ENCODE assay signal across 8 cellular contexts in genomic region chr7:3302681-3303320, GRCh38. TPM values are rescaled to one million over a fixed set of nuclear protein-coding genes. Genes with fewer than 3 reads are reported as not detected.
A peak's percentile ranks its signal among the peaks of the same experiment; 100 is the strongest.
DNase-seq lines count a peak whose midpoint lies in the region; ATAC-seq, FAIRE-seq and TF ChIP-seq lines count a peak whose summit lies in the region.

No MANE protein-coding gene starts in this region.

- TF ChIP-seq POLR2A in gastroesophageal sphincter (IDR thresholded peaks at IDR 0.05), result no peak
- TF ChIP-seq POLR2A in sigmoid colon (IDR thresholded peaks at IDR 0.05), result no peak

- peaks cover 28% of the 10 kb centered on the region for H3K27me3 ChIP-seq in GM23338 (ENCODE audit: insufficient read depth)
- no peaks in the 10 kb centered on the region for H3K27me3 ChIP-seq in SJCRH30
- H3K27me3 ChIP-seq in gastroesophageal sphincter, result peaks cover 18% of the 10 kb centered on the region
- no peaks in the 10 kb centered on the region for H3K27me3 ChIP-seq in sigmoid colon

- no peak for FAIRE-seq in kidney (lab: Jason Lieb, UNC)

- peak overlapping the region; percentile 96 for H3K4me2 ChIP-seq in GM23338

- H3K4me3 ChIP-seq in GM23338, result peak overlapping the region; percentile 82
- peak overlapping the region; percentile 66 for H3K4me3 ChIP-seq in SJCRH30
- peak overlapping the region; percentile 69 to 71 for H3K4me3 ChIP-seq in gastroesophageal sphincter
- H3K4me3 ChIP-seq in sigmoid colon, result peak overlapping the region; percentile 52 to 91 (median 80)
- peak overlapping the region in 1 of 2 donors; percentile 75 for H3K4me3 ChIP-seq in kidney (ENCODE audit: low read length in 2 of 2)

- TF ChIP-seq CTCF in GM23338 (conservative IDR thresholded peaks at IDR 0.05; ENCODE audit: low read depth in 2 of 2) (no peak), gastroesophageal sphincter (IDR thresholded peaks at IDR 0.05) (no peak), sigmoid colon (IDR thresholded peaks at IDR 0.05) (no peak), kidney (IDR thresholded peaks at IDR 0.05; ENCODE audit: borderline replicate concordance, extremely low read depth, insufficient read depth) (no peak)

- H4K20me1 ChIP-seq in GM23338 (replicated peaks; ENCODE audit: insufficient read depth), result peaks cover 16% of the 10 kb centered on the region; the same call in 1 of the 2 replicates

- WGBS in gastroesophageal sphincter (ENCODE audit: low coverage in 1 of 2), 2 donors, result 17 to 34% methylated on average over 7 of the region's 7 CpGs
- 27 to 47% methylated on average over 7 of the region's 7 CpGs for WGBS in sigmoid colon, 2 donors

- H3K27ac Mint-ChIP-seq in GM23338, result no peak overlapping the region

- no peaks in the 10 kb centered on the region; the same call in 2 of the 3 replicates for H3K9me3 Mint-ChIP-seq in GM23338

- peak overlapping the region; percentile 86 for H2AFZ ChIP-seq in GM23338

- H3K79me2 ChIP-seq in GM23338 (replicated peaks; ENCODE audit: insufficient read depth), result peaks cover 40% of the 10 kb centered on the region

- H3K27me3 Mint-ChIP-seq in GM23338 (ENCODE audit: insufficient read depth, low read depth, poor library complexity), result peaks cover 11% of the 10 kb centered on the region

- H3K36me3 Mint-ChIP-seq in GM23338 (ENCODE audit: low read depth), result no peaks in the 10 kb centered on the region

- H3K4me1 ChIP-seq in GM23338 (ENCODE audit: insufficient read depth), result peaks cover 15% of the 10 kb centered on the region
- no peaks in the 10 kb centered on the region for H3K4me1 ChIP-seq in SJCRH30
- peaks cover 0 to 26% (median 6%) of the 10 kb centered on the region in 3 donors for H3K4me1 ChIP-seq in gastroesophageal sphincter
- H3K4me1 ChIP-seq in sigmoid colon, result peaks cover 0 to 56% (median 36%) of the 10 kb centered on the region in 4 donors
- H3K4me1 ChIP-seq in kidney (ENCODE audit: control insufficient read depth in 1 of 2, insufficient read depth in 1 of 2, low read depth in 1 of 2, low read length in 2 of 2), result no peaks in the 10 kb centered on the region

- H3K36me3 ChIP-seq in GM23338 (ENCODE audit: insufficient read depth) (no peaks in the 10 kb centered on the region), SJCRH30 (no peaks in the 10 kb centered on the region), gastroesophageal sphincter (no peaks in the 10 kb centered on the region), sigmoid colon (no peaks in the 10 kb centered on the region), kidney (ENCODE audit: control insufficient read depth in 1 of 2, insufficient read depth in 2 of 2, low read length in 2 of 2) (no peaks in the 10 kb centered on the region)

- TF ChIP-seq EP300 in gastroesophageal sphincter (IDR thresholded peaks at IDR 0.05) (no peak), sigmoid colon (IDR thresholded peaks at IDR 0.05) (no peak)

- H3K9me3 ChIP-seq in SJCRH30 (replicated peaks) (no peaks in the 10 kb centered on the region), gastroesophageal sphincter (no peaks in the 10 kb centered on the region), sigmoid colon (no peaks in the 10 kb centered on the region), kidney (ENCODE audit: control insufficient read depth in 1 of 2, low read length in 2 of 2) (no peaks in the 10 kb centered on the region)

- no peaks in the 10 kb centered on the region for H3K9me2 ChIP-seq in GM23338 (ENCODE audit: insufficient read depth)

- intact Hi-C loops in sigmoid colon (cut with DNase I), result loop anchor here (5.0 to 10.0 kb wide), 3 partner anchors 64 to 882 kb away; no protein-coding TSS in a partner anchor
- intact Hi-C loops in kidney (cut with DNase I), result no loop called here

- peaks cover 31% of the 10 kb centered on the region for H3K4me1 Mint-ChIP-seq in GM23338

- peak overlapping the region in 1 of 2 donors; percentile 30 for H3K9ac ChIP-seq in kidney (ENCODE audit: low read length in 2 of 2)

- no peaks in the 10 kb centered on the region for H3F3A ChIP-seq in GM23338 (replicated peaks; ENCODE audit: low read depth)

- H3K27ac ChIP-seq in GM23338 (ENCODE audit: low read depth) (no peak overlapping the region), SJCRH30 (no peak overlapping the region), gastroesophageal sphincter (peak overlapping the region in 3 of 4 donors; percentile 57 to 79 (median 70)), sigmoid colon (peak overlapping the region; percentile 47 to 89 (median 82)), kidney (ENCODE audit: low read depth in 2 of 2, low read length in 2 of 2) (no peak overlapping the region)

- ATAC-seq in GM23338, result no peak
- no peak for ATAC-seq in gastroesophageal sphincter

- H3K4me3 Mint-ChIP-seq in GM23338, result peak overlapping the region; percentile 80

- DNase-seq in GM23338 (ENCODE audit: low spot score), result no peak
- DNase-seq in SJCRH30, result no peak
- DNase-seq in sigmoid colon, result no peak
- DNase-seq in epidermal melanocyte (ENCODE audit: insufficient read length, low spot score), result no peak
- DNase-seq in kidney, result no peak
- DNase-seq in GOT3 (lab: John Stamatoyannopoulos, UW), result no peak
- no peak for DNase-seq in NCI-H524 (lab: John Stamatoyannopoulos, UW)

TF ChIP-seq in GM23338, 12 proteins besides CTCF, POLR2A, EP300 and RAD21:
- no peak for TF ChIP-seq EZH2 (IDR thresholded peaks at IDR 0.05; ENCODE audit: low read depth, unreplicated experiment)
TF ChIP-seq in GM23338: peak in this region for 0.

RNA-seq across cellular contexts. Expression of gene SDK1, which starts 1.7 kb away (rescaled TPM):
- total RNA-seq in GM23338 (2014; rRNA removed; shearing (Covaris generic)), result 5.1 and 10.0 TPM in 2 replicates
- polyA plus RNA-seq in GM23338 (2016; fragmentation: Nextera tagmentation; extraction: Ambion mirVana) (2.1 and 2.2 TPM in 2 replicates), sigmoid colon (1 to 10 TPM in 1 of 3 donors, under 1 TPM in 1, not detected in 1; under 0.01 to 2.2 TPM), kidney (ENCODE audit: insufficient read depth, low read depth, low replicate concordance) (2.0 TPM)
- 3.4 and 6.0 TPM in 2 replicates for total RNA-seq in SJCRH30 (2014; rRNA removed; shearing (Covaris generic))
- total RNA-seq in gastroesophageal sphincter (10 to 100 TPM in 1 of 4 donors, 1 to 10 TPM in 3; 6.1 to 13.6 (median 8.7) TPM), sigmoid colon (10 to 100 TPM in 3 of 4 donors, 1 to 10 TPM in 1; 8.2 to 23.0 (median 12.8) TPM), kidney (38.3 TPM)

Comparison
In these comparisons a context has a peak if more than half of its experiments do, and no peak if none do; other contexts are left out.
1. H3K27ac ChIP-seq: peak in gastroesophageal sphincter (3 of 4) and sigmoid colon (4 of 4); none in GM23338 (single experiment), SJCRH30 (single experiment) and kidney (0 of 2).